ENCODE assay signal across 8 cellular contexts in genomic region chr17:41919840-41920579, GRCh38. TPM values are rescaled to one million over a fixed set of nuclear protein-coding genes. Genes with fewer than 3 reads are reported as not detected.
DNase-seq lines count a peak whose midpoint lies in the region; ATAC-seq, FAIRE-seq and TF ChIP-seq lines count a peak whose summit lies in the region.

No MANE protein-coding gene starts in this region.

- H3K4me1 Mint-ChIP-seq in osteocyte (ENCODE audit: unreplicated experiment): peaks cover 26% of the 10 kb centered on the region

- no peak overlapping the region for H2AFZ ChIP-seq in OCI-LY1 (ENCODE audit: low read length)

- H3K79me2 ChIP-seq in DOHH2 (ENCODE audit: control insufficient read depth, low read length) (peaks cover 47% of the 10 kb centered on the region), OCI-LY1 (ENCODE audit: insufficient read depth, low read length) (peaks cover 35% of the 10 kb centered on the region)

- H3K36me3 Mint-ChIP-seq in osteocyte (ENCODE audit: unreplicated experiment): peaks cover 6% of the 10 kb centered on the region

- H3K36me3 ChIP-seq in DOHH2 (ENCODE audit: control insufficient read depth, low read length) (peaks cover 37% of the 10 kb centered on the region), OCI-LY1 (ENCODE audit: insufficient read depth, low read length) (peaks cover 5% of the 10 kb centered on the region; the same call in 1 of the 2 replicates), small intestine (ENCODE audit: control insufficient read depth in 2 of 2, insufficient read depth in 2 of 2, low read length in 2 of 2) (no peaks in the 10 kb centered on the region), heart right ventricle (no peaks in the 10 kb centered on the region)

- CTCF ChIA-PET in GM10248 (lab: Yijun Ruan, JAX): no interaction called here

- peak; percentile 47 for DNase-seq in epithelial cell of esophagus (ENCODE audit: low read depth)
- DNase-seq in osteocyte (ENCODE audit: extremely low spot score, unreplicated experiment): no peak
- no peak for DNase-seq in NCI-H1105 (lab: John Stamatoyannopoulos, UW)
- no peak for DNase-seq in small intestine
- DNase-seq in heart right ventricle: no peak
- no peak for DNase-seq in GM10248 (ENCODE audit: extremely low spot score)

- no peaks in the 10 kb centered on the region for H3K9me2 ChIP-seq in DOHH2 (replicated peaks; ENCODE audit: control insufficient read depth, low read length)
- no peaks in the 10 kb centered on the region for H3K9me2 ChIP-seq in OCI-LY1 (ENCODE audit: low read depth, low read length)

- no peak overlapping the region for H3K4me3 Mint-ChIP-seq in osteocyte (ENCODE audit: unreplicated experiment)

- no peaks in the 10 kb centered on the region for H3K9me3 ChIP-seq in DOHH2 (ENCODE audit: control insufficient read depth, insufficient read depth, low read length)
- no peaks in the 10 kb centered on the region for H3K9me3 ChIP-seq in OCI-LY1 (ENCODE audit: low read length)
- H3K9me3 ChIP-seq in small intestine (ENCODE audit: control insufficient read depth, low read depth): no peaks in the 10 kb centered on the region
- H3K9me3 ChIP-seq in heart right ventricle: no peaks in the 10 kb centered on the region

- H3K27me3 ChIP-seq in DOHH2 (ENCODE audit: control insufficient read depth, low read length) (no peaks in the 10 kb centered on the region), OCI-LY1 (ENCODE audit: insufficient read depth, low read length) (no peaks in the 10 kb centered on the region), small intestine (ENCODE audit: control insufficient read depth in 2 of 2, insufficient read depth in 2 of 2, low read length in 2 of 2) (no peaks in the 10 kb centered on the region), heart right ventricle (no peaks in the 10 kb centered on the region)

- no peak for FAIRE-seq in small intestine (lab: Jason Lieb, UNC)

- peaks cover 57% of the 10 kb centered on the region for H3K4me1 ChIP-seq in DOHH2 (ENCODE audit: control insufficient read depth, low read length)
- H3K4me1 ChIP-seq in OCI-LY1 (ENCODE audit: insufficient read depth, low read length, severe bottlenecking): peaks cover 50% of the 10 kb centered on the region
- H3K4me1 ChIP-seq in small intestine (ENCODE audit: control insufficient read depth in 2 of 2, insufficient read depth in 1 of 2, low read depth in 1 of 2, low read length in 1 of 2): peaks cover 0 to 5% of the 10 kb centered on the region in 2 donors
- peaks cover 6 to 39% (median 23%) of the 10 kb centered on the region in 9 donors for H3K4me1 ChIP-seq in heart right ventricle

- H4K20me1 ChIP-seq in DOHH2 (ENCODE audit: control insufficient read depth, insufficient read depth, low read depth, low read length) (peaks cover 23% of the 10 kb centered on the region), OCI-LY1 (ENCODE audit: insufficient read depth, low read length) (no peaks in the 10 kb centered on the region)

- H3K4me3 ChIP-seq in DOHH2 (ENCODE audit: low read length) (peak overlapping the region; percentile 86), OCI-LY1 (ENCODE audit: low read depth, low read length, poor library complexity, severe bottlenecking) (peak overlapping the region; percentile 89), epithelial cell of esophagus (ENCODE audit: low read length) (peak overlapping the region; percentile 46), small intestine (ENCODE audit: low read depth in 1 of 2, low read length in 2 of 2) (no peak overlapping the region), heart right ventricle (peak overlapping the region in 2 of 10 donors; percentile 85 to 88)

- no peak for ATAC-seq in heart right ventricle

- peak overlapping the region; percentile 3 for H3K27ac Mint-ChIP-seq in osteocyte (ENCODE audit: unreplicated experiment)

- WGBS in small intestine, 3 donors: 82 to 87% (median 85%) methylated on average over 7 of the region's 7 CpGs
- WGBS in heart right ventricle, 2 donors: 87 to 95% methylated on average over 7 of the region's 7 CpGs

- POLR2A ChIA-PET in GM10248 (lab: Yijun Ruan, JAX): no interaction called here

- H3K9me3 Mint-ChIP-seq in osteocyte (ENCODE audit: unreplicated experiment): no peaks in the 10 kb centered on the region

- intact Hi-C loops in heart right ventricle (cut with DNase I): loop anchor here in 1 of 10 donors (5.0 kb wide), 1 partner anchor 48 kb away; no protein-coding TSS in a partner anchor

- H3F3A ChIP-seq in DOHH2 (ENCODE audit: control insufficient read depth, insufficient read depth): peaks cover 14% of the 10 kb centered on the region
- H3F3A ChIP-seq in OCI-LY1 (ENCODE audit: insufficient read depth, low read length): no peaks in the 10 kb centered on the region; the same call in 1 of the 2 replicates

- H3K27me3 Mint-ChIP-seq in osteocyte (ENCODE audit: unreplicated experiment): no peaks in the 10 kb centered on the region

- H3K4me2 ChIP-seq in DOHH2 (ENCODE audit: low read length): peak overlapping the region; percentile 89
- H3K4me2 ChIP-seq in OCI-LY1 (ENCODE audit: low read length): peak overlapping the region; percentile 86

- H3K9ac ChIP-seq in OCI-LY1 (ENCODE audit: low read length): peak overlapping the region; percentile 81

- TF ChIP-seq CTCF in DOHH2 (IDR thresholded peaks at IDR 0.05; ENCODE audit: low read depth, low read length, poor library complexity, severe bottlenecking): no peak
- no peak for TF ChIP-seq CTCF in OCI-LY1 (IDR thresholded peaks at IDR 0.05; ENCODE audit: low read length)
- TF ChIP-seq CTCF in epithelial cell of esophagus (IDR thresholded peaks at IDR 0.05; ENCODE audit: insufficient read depth, low read depth, low read length, missing control alignments): no peak
- no peak for TF ChIP-seq CTCF in osteocyte (IDR thresholded peaks at IDR 0.05)
- no peak for TF ChIP-seq CTCF in heart right ventricle (IDR thresholded peaks at IDR 0.05)
- TF ChIP-seq CTCF in GM10248 (IDR thresholded peaks at IDR 0.05; ENCODE audit: control extremely low read depth, extremely low read depth, low read depth, missing control alignments): no peak

- H3K27ac ChIP-seq in DOHH2 (ENCODE audit: low read depth, low read length): peak overlapping the region; percentile 57
- peak overlapping the region; percentile 73 for H3K27ac ChIP-seq in OCI-LY1 (ENCODE audit: low read depth, low read length, poor library complexity, severe bottlenecking)
- no peak overlapping the region for H3K27ac ChIP-seq in small intestine (ENCODE audit: low read depth in 1 of 2, low read length in 1 of 2)
- peak overlapping the region in 3 of 10 donors; percentile 62 to 92 (median 88) for H3K27ac ChIP-seq in heart right ventricle

RNA-seq across cellular contexts. Expression of gene ACLY, which starts 1.3 kb away (rescaled TPM):
- 141 and 143 TPM in 2 replicates for total RNA-seq in osteocyte
- polyA plus RNA-seq in small intestine: 10 to 100 TPM; 44.0 to 55.6 (median 53.2) TPM
- total RNA-seq in heart right ventricle: 10 to 100 TPM; 22.0 to 42.2 (median 25.2) TPM
- polyA plus RNA-seq in heart right ventricle: 10 to 100 TPM; 12.1 to 27.0 TPM

RNA-seq across cellular contexts. Expression of gene ODAD4, which starts 10.4 kb away (rescaled TPM):
- 1.9 and 2.5 TPM in 2 replicates for total RNA-seq in osteocyte
- polyA plus RNA-seq in small intestine: under 1 TPM in 1 of 3 donors, not detected in 2; 0.28 TPM
- total RNA-seq in heart right ventricle: 1 to 10 TPM in 3 of 10 donors, under 1 TPM in 7; 0.23 to 1.6 (median 0.63) TPM
- polyA plus RNA-seq in heart right ventricle: 1 to 10 TPM; 1.2 to 1.5 TPM

RNA-seq across cellular contexts. Expression of gene CNP, which starts 46.6 kb away (rescaled TPM):
- 108 and 119 TPM in 2 replicates for total RNA-seq in osteocyte
- 10 to 100 TPM; 13.2 to 37.4 (median 19.5) TPM for polyA plus RNA-seq in small intestine
- 10 to 100 TPM; 19.4 to 42.7 (median 26.2) TPM for total RNA-seq in heart right ventricle
- 10 to 100 TPM; 17.2 to 25.6 TPM for polyA plus RNA-seq in heart right ventricle

RNA-seq across cellular contexts. Expression of gene KLHL11, which starts 54.8 kb away (rescaled TPM):
- total RNA-seq in osteocyte (16.0 and 18.4 TPM in 2 replicates), heart right ventricle (1 to 10 TPM; 2.1 to 4.9 (median 3.6) TPM)
- polyA plus RNA-seq in small intestine (1 to 10 TPM in 1 of 3 donors, not detected in 2; 1.7 TPM), heart right ventricle (1 to 10 TPM; 1.4 TPM)

Comparison
In these comparisons a context has a peak if more than half of its experiments do, and no peak if none do; other contexts are left out.
1. H3K27ac ChIP-seq: peak in DOHH2 (single experiment) and OCI-LY1 (single experiment); none in small intestine (0 of 2).
2. H3K4me3 ChIP-seq: peak in DOHH2 (single experiment), OCI-LY1 (single experiment) and epithelial cell of esophagus (single experiment); none in small intestine (0 of 2).